Comparison of ENCODE assay signal across 8 cellular contexts in the genomic region with DNA sequence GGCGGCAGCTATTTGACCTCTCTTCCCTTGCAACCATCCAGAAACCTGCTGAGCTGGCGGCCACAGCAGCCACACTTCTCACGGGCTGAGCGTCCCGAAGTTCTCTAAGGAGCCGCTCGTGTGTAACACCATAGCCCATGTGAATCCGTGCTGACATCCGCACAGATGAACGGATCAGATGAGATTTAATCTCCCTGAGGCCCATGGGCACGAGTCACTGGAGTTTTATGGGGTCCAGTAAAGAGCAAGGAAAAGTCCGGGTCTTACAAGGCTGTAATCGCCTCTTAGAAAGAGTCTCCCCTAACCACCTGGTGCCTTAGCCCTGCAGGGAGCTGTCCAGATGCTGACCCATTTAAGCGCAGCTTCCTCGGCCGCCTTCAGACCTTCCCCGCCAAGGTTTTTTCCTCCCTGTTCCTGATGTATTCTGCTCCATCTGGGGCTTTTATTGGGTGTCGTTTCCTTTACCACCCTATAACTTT. TPM values are rescaled to one million over a fixed set of nuclear protein-coding genes. Genes with fewer than 3 reads are reported as not detected.
A peak's percentile ranks its signal among the peaks of the same experiment; 100 is the strongest.
DNase-seq lines count a peak whose midpoint lies in the region; ATAC-seq and TF ChIP-seq lines count a peak whose summit lies in the region.

No MANE protein-coding gene starts in this region.

- no peak for TF ChIP-seq CTCF in fibroblast of villous mesenchyme (IDR thresholded peaks at IDR 0.05; ENCODE audit: insufficient read depth, low read depth, low read length)

- ATAC-seq in SK-N-SH treated with all-trans-retinoic acid at 6 μM for 48 hours (peak; percentile 83), HG02623 (IDR thresholded peaks at IDR 0.05; ENCODE audit: unreplicated experiment) (no peak), GM21529 (IDR thresholded peaks at IDR 0.05; ENCODE audit: unreplicated experiment) (no peak)

- no peak overlapping the region for H3K4me3 ChIP-seq in fibroblast of villous mesenchyme (ENCODE audit: low read depth, low read length)

- DNase-seq in activated T-cell treated with anti-CD3 and anti-CD28 coated beads for 1 hour (ENCODE audit: low read depth) (peak; percentile 5), activated T-cell treated with anti-CD3 and anti-CD28 coated beads for 4 hours (no peak), fibroblast of villous mesenchyme (ENCODE audit: low read depth) (peak; percentile 74), renal cortical epithelial cell (ENCODE audit: low read depth) (peak; percentile 68), NCI-H187 treated with DMSO at 0.1 percent for 48 hours (lab: John Stamatoyannopoulos, UW) (no peak)

TF ChIP-seq in SK-N-SH treated with all-trans-retinoic acid at 6 μM for 48 hours, 23 proteins besides CTCF, POLR2A, EP300 and RAD21:
- TF ChIP-seq RARB (CRISPR knock-in tag; IDR thresholded peaks at IDR 0.05) (no peak), ZNF565 (CRISPR knock-in tag; conservative IDR thresholded peaks at IDR 0.05; ENCODE audit: low read depth) (no peak), ESRRG (CRISPR knock-in tag; IDR thresholded peaks at IDR 0.05) (no peak)

RNA-seq across cellular contexts. Expression of gene CACNG5, which starts 5.5 kb away (rescaled TPM):
- total RNA-seq in fibroblast of villous mesenchyme: not detected in 2 replicates
- total RNA-seq in renal cortical epithelial cell: not detected in 2 replicates

Comparison
In these comparisons a context has a peak if more than half of its experiments do, and no peak if none do; other contexts are left out.
1. DNase-seq: peak in activated T-cell treated with anti-CD3 and anti-CD28 coated beads for 1 hour (single experiment), fibroblast of villous mesenchyme (single experiment) and renal cortical epithelial cell (single experiment); none in activated T-cell treated with anti-CD3 and anti-CD28 coated beads for 4 hours (single experiment) and NCI-H187 treated with DMSO at 0.1 percent for 48 hours (single experiment).